3 cellular contexts compared by ENCODE assay signal in the genomic region with DNA sequence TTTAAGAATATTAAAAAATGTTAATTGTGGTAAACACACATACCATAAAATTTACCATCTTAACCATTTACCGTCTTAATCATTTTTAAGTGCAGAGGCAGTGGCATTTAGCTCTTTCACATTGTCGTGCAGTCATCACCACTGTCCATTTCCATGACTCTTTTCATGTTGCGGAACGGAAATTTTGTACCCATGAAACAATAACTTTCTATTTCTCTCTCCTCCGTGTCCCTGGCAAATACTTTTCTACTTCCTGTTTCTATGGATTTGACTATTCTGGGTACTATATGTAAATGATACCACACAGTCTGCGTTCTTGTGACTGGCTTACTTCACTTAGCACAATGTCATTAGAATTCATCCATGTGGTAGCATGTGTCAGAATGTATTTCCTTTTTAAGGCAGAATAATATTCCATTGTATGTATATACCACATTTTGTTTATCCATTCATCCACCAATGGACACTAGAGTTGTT.
TF ChIP-seq lines count a peak whose summit lies in the region.

No MANE protein-coding gene starts in this region.

TF ChIP-seq in A549, 52 proteins besides CTCF, POLR2A, EP300 and RAD21:
- TF ChIP-seq ZNF302 (CRISPR knock-in tag; IDR thresholded peaks at IDR 0.05) = no peak
- TF ChIP-seq CEBPB (IDR thresholded peaks at IDR 0.05) = 0 out of 4 replicates have a peak, but pooled peaks of 1 of the 2 experiments have one; percentile 12

TF ChIP-seq in IMR-90, 13 proteins besides CTCF, POLR2A, EP300 and RAD21:
- no peak for TF ChIP-seq RCOR1 (IDR thresholded peaks at IDR 0.05; ENCODE audit: insufficient replicate concordance, low read length)
- TF ChIP-seq, protein P1, sequence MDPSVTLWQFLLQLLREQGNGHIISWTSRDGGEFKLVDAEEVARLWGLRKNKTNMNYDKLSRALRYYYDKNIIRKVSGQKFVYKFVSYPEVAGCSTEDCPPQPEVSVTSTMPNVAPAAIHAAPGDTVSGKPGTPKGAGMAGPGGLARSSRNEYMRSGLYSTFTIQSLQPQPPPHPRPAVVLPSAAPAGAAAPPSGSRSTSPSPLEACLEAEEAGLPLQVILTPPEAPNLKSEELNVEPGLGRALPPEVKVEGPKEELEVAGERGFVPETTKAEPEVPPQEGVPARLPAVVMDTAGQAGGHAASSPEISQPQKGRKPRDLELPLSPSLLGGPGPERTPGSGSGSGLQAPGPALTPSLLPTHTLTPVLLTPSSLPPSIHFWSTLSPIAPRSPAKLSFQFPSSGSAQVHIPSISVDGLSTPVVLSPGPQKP (IDR thresholded peaks at IDR 0.05; ENCODE audit: borderline replicate concordance, low read depth, low read length) = no peak
- TF ChIP-seq BHLHE40 (IDR thresholded peaks at IDR 0.05; ENCODE audit: low read depth, low read length) = no peak
- TF ChIP-seq CHD1 (IDR thresholded peaks at IDR 0.05; ENCODE audit: low read depth, low read length) = no peak
- no peak for TF ChIP-seq FOS (IDR thresholded peaks at IDR 0.05; ENCODE audit: low read depth, low read length)

TF ChIP-seq in GM12878, 131 proteins besides CTCF, POLR2A, EP300 and RAD21 (continues in another document):
- TF ChIP-seq EED (IDR thresholded peaks at IDR 0.05; ENCODE audit: low read depth) (no peak), SMAD1 (IDR thresholded peaks at IDR 0.05; ENCODE audit: low read depth, partially characterized antibody) (no peak), ZNF217 (IDR thresholded peaks at IDR 0.05) (peak; percentile 83; the same call in 1 of the 2 replicates), ZZZ3 (IDR thresholded peaks at IDR 0.05; ENCODE audit: control insufficient read depth, insufficient read length, low read depth) (no peak), SPI1 (IDR thresholded peaks at IDR 0.05; ENCODE audit: borderline replicate concordance, insufficient read depth, low read depth, low read length) (peak; percentile 34; the same call in 1 of the 2 replicates), SMAD5 (IDR thresholded peaks at IDR 0.05; ENCODE audit: low read depth) (no peak), RELA (IDR thresholded peaks at IDR 0.05; ENCODE audit: borderline replicate concordance, partially characterized antibody) (no peak), CBFB (IDR thresholded peaks at IDR 0.05; ENCODE audit: low read depth) (peak; percentile 43; the same call in 1 of the 2 replicates), TAF1 (IDR thresholded peaks at IDR 0.05; ENCODE audit: borderline replicate concordance, low read depth, low read length) (no peak), ATF7 (IDR thresholded peaks at IDR 0.05; ENCODE audit: low read depth) (peak; percentile 52; the same call in 1 of the 2 replicates), KAT2A (conservative IDR thresholded peaks at IDR 0.05; ENCODE audit: control insufficient read depth, low read depth, low read length) (no peak), SREBF1 (IDR thresholded peaks at IDR 0.05; ENCODE audit: low read length) (peak; percentile 22; the same call in 1 of the 2 replicates), ZBED1 (IDR thresholded peaks at IDR 0.05; ENCODE audit: borderline replicate concordance) (no peak; the same call in 1 of the 2 replicates), RUNX3 (IDR thresholded peaks at IDR 0.05; ENCODE audit: low read length) (peak; percentile 64), PML (IDR thresholded peaks at IDR 0.05; ENCODE audit: low read length) (no peak), ESRRA (IDR thresholded peaks at IDR 0.05; ENCODE audit: low read length) (no peak), IKZF2 (IDR thresholded peaks at IDR 0.05) (peak; percentile 43 to 45; a peak in 2 of 4 replicates), SMARCA5 (IDR thresholded peaks at IDR 0.05) (peak; percentile 93), NRF1 (conservative IDR thresholded peaks at IDR 0.05; ENCODE audit: low read depth, low read length) (no peak), YY1 (IDR thresholded peaks at IDR 0.05; ENCODE audit: low read depth, low read length) (no peak), PAX8 (IDR thresholded peaks at IDR 0.05) (peak; percentile 90; the same call in 1 of the 2 replicates), SP1 (IDR thresholded peaks at IDR 0.05; ENCODE audit: low read depth, low read length) (no peak), ZSCAN29 (IDR thresholded peaks at IDR 0.05) (no peak), TCF3 (IDR thresholded peaks at IDR 0.05; ENCODE audit: borderline replicate concordance, insufficient read depth, low read depth, low read length) (0 out of 2 replicates have a peak, but pooled peaks have one; percentile 42), BRCA1 (IDR thresholded peaks at IDR 0.05; ENCODE audit: low read depth, low read length) (no peak), MTA2 (IDR thresholded peaks at IDR 0.05; ENCODE audit: low read depth) (peak; percentile 72; the same call in 1 of the 2 replicates), CBX5 (IDR thresholded peaks at IDR 0.05; ENCODE audit: low read depth) (no peak), CHD1 (IDR thresholded peaks at IDR 0.05; ENCODE audit: low read depth, low read length) (no peak), SREBF2 (IDR thresholded peaks at IDR 0.05; ENCODE audit: low read length) (no peak), ZNF24 (IDR thresholded peaks at IDR 0.05) (no peak), ZNF384 (IDR thresholded peaks at IDR 0.05; ENCODE audit: borderline replicate concordance, low read depth, low read length) (no peak), HDAC6 (IDR thresholded peaks at IDR 0.05; ENCODE audit: unreplicated experiment) (no peak)
- TF ChIP-seq, protein P2, sequence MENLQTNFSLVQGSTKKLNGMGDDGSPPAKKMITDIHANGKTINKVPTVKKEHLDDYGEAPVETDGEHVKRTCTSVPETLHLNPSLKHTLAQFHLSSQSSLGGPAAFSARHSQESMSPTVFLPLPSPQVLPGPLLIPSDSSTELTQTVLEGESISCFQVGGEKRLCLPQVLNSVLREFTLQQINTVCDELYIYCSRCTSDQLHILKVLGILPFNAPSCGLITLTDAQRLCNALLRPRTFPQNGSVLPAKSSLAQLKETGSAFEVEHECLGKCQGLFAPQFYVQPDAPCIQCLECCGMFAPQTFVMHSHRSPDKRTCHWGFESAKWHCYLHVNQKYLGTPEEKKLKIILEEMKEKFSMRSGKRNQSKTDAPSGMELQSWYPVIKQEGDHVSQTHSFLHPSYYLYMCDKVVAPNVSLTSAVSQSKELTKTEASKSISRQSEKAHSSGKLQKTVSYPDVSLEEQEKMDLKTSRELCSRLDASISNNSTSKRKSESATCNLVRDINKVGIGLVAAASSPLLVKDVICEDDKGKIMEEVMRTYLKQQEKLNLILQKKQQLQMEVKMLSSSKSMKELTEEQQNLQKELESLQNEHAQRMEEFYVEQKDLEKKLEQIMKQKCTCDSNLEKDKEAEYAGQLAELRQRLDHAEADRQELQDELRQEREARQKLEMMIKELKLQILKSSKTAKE (IDR thresholded peaks at IDR 0.05; ENCODE audit: low read depth, poor library complexity, severe bottlenecking) = peak; percentile 68
- TF ChIP-seq, protein P3, sequence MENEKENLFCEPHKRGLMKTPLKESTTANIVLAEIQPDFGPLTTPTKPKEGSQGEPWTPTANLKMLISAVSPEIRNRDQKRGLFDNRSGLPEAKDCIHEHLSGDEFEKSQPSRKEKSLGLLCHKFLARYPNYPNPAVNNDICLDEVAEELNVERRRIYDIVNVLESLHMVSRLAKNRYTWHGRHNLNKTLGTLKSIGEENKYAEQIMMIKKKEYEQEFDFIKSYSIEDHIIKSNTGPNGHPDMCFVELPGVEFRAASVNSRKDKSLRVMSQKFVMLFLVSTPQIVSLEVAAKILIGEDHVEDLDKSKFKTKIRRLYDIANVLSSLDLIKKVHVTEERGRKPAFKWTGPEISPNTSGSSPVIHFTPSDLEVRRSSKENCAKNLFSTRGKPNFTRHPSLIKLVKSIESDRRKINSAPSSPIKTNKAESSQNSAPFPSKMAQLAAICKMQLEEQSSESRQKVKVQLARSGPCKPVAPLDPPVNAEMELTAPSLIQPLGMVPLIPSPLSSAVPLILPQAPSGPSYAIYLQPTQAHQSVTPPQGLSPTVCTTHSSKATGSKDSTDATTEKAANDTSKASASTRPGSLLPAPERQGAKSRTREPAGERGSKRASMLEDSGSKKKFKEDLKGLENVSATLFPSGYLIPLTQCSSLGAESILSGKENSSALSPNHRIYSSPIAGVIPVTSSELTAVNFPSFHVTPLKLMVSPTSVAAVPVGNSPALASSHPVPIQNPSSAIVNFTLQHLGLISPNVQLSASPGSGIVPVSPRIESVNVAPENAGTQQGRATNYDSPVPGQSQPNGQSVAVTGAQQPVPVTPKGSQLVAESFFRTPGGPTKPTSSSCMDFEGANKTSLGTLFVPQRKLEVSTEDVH (IDR thresholded peaks at IDR 0.05; ENCODE audit: low read depth, partially characterized antibody) = no peak
- TF ChIP-seq, protein P4, sequence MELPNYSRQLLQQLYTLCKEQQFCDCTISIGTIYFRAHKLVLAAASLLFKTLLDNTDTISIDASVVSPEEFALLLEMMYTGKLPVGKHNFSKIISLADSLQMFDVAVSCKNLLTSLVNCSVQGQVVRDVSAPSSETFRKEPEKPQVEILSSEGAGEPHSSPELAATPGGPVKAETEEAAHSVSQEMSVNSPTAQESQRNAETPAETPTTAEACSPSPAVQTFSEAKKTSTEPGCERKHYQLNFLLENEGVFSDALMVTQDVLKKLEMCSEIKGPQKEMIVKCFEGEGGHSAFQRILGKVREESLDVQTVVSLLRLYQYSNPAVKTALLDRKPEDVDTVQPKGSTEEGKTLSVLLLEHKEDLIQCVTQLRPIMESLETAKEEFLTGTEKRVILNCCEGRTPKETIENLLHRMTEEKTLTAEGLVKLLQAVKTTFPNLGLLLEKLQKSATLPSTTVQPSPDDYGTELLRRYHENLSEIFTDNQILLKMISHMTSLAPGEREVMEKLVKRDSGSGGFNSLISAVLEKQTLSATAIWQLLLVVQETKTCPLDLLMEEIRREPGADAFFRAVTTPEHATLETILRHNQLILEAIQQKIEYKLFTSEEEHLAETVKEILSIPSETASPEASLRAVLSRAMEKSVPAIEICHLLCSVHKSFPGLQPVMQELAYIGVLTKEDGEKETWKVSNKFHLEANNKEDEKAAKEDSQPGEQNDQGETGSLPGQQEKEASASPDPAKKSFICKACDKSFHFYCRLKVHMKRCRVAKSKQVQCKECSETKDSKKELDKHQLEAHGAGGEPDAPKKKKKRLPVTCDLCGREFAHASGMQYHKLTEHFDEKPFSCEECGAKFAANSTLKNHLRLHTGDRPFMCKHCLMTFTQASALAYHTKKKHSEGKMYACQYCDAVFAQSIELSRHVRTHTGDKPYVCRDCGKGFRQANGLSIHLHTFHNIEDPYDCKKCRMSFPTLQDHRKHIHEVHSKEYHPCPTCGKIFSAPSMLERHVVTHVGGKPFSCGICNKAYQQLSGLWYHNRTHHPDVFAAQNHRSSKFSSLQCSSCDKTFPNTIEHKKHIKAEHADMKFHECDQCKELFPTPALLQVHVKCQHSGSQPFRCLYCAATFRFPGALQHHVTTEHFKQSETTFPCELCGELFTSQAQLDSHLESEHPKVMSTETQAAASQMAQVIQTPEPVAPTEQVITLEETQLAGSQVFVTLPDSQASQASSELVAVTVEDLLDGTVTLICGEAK (IDR thresholded peaks at IDR 0.05; ENCODE audit: borderline replicate concordance) = no peak; the same call in 1 of the 2 replicates
- TF ChIP-seq, protein P5, sequence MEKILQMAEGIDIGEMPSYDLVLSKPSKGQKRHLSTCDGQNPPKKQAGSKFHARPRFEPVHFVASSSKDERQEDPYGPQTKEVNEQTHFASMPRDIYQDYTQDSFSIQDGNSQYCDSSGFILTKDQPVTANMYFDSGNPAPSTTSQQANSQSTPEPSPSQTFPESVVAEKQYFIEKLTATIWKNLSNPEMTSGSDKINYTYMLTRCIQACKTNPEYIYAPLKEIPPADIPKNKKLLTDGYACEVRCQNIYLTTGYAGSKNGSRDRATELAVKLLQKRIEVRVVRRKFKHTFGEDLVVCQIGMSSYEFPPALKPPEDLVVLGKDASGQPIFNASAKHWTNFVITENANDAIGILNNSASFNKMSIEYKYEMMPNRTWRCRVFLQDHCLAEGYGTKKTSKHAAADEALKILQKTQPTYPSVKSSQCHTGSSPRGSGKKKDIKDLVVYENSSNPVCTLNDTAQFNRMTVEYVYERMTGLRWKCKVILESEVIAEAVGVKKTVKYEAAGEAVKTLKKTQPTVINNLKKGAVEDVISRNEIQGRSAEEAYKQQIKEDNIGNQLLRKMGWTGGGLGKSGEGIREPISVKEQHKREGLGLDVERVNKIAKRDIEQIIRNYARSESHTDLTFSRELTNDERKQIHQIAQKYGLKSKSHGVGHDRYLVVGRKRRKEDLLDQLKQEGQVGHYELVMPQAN (conservative IDR thresholded peaks at IDR 0.05) = no peak
- TF ChIP-seq, protein P6, sequence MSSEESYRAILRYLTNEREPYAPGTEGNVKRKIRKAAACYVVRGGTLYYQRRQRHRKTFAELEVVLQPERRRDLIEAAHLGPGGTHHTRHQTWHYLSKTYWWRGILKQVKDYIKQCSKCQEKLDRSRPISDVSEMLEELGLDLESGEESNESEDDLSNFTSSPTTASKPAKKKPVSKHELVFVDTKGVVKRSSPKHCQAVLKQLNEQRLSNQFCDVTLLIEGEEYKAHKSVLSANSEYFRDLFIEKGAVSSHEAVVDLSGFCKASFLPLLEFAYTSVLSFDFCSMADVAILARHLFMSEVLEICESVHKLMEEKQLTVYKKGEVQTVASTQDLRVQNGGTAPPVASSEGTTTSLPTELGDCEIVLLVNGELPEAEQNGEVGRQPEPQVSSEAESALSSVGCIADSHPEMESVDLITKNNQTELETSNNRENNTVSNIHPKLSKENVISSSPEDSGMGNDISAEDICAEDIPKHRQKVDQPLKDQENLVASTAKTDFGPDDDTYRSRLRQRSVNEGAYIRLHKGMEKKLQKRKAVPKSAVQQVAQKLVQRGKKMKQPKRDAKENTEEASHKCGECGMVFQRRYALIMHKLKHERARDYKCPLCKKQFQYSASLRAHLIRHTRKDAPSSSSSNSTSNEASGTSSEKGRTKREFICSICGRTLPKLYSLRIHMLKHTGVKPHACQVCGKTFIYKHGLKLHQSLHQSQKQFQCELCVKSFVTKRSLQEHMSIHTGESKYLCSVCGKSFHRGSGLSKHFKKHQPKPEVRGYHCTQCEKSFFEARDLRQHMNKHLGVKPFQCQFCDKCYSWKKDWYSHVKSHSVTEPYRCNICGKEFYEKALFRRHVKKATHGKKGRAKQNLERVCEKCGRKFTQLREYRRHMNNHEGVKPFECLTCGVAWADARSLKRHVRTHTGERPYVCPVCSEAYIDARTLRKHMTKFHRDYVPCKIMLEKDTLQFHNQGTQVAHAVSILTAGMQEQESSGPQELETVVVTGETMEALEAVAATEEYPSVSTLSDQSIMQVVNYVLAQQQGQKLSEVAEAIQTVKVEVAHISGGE (CRISPR knock-in tag; IDR thresholded peaks at IDR 0.05) = no peak
- TF ChIP-seq, protein P7, sequence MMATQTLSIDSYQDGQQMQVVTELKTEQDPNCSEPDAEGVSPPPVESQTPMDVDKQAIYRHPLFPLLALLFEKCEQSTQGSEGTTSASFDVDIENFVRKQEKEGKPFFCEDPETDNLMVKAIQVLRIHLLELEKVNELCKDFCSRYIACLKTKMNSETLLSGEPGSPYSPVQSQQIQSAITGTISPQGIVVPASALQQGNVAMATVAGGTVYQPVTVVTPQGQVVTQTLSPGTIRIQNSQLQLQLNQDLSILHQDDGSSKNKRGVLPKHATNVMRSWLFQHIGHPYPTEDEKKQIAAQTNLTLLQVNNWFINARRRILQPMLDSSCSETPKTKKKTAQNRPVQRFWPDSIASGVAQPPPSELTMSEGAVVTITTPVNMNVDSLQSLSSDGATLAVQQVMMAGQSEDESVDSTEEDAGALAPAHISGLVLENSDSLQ (IDR thresholded peaks at IDR 0.05) = peak; percentile 6; the same call in 1 of the 2 replicates
- TF ChIP-seq, protein P1 (IDR thresholded peaks at IDR 0.05; ENCODE audit: low read depth, low read length) = no peak
